8 cellular contexts compared by ENCODE assay signal in genomic region chr4:87848622-87849351, GRCh38. TPM values are rescaled to one million over a fixed set of nuclear protein-coding genes. Genes with fewer than 3 reads are reported as not detected.
DNase-seq lines count a peak whose midpoint lies in the region; ATAC-seq and TF ChIP-seq lines count a peak whose summit lies in the region.

No MANE protein-coding gene starts in this region.

- BruUV-seq in PC-9 (replicated peaks; lab: Mats Ljungman, UMichigan) = no TSS peak

- H3K27ac ChIP-seq in PC-9 (no peak overlapping the region), ascending aorta (peak overlapping the region; percentile 14 to 59)

- peaks cover 6% of the 10 kb centered on the region for H3K4me1 ChIP-seq in PC-9 (replicated peaks; ENCODE audit: insufficient read depth)
- H3K4me1 ChIP-seq in ascending aorta = peaks cover 0 to 6% of the 10 kb centered on the region in 2 donors

- POLR2A ChIA-PET in PC-9 (lab: Charles Lee; ENCODE audit: unreplicated experiment) = no interaction called here

- CTCF ChIA-PET in PC-9 (lab: Charles Lee) = interaction anchor here (0.7 to 1.2 kb wide), 5 partner anchors 57 to 352 kb away, joined by 3 to 6 read pairs (median 4); no protein-coding TSS in a partner anchor

- TF ChIP-seq CTCF in PC-9 (conservative IDR thresholded peaks at IDR 0.05) = peak; percentile 65; the same call in 1 of the 2 replicates
- TF ChIP-seq CTCF in ascending aorta (IDR thresholded peaks at IDR 0.05) = peak; percentile 61 to 68 (median 63)

- H3K9me3 ChIP-seq in PC-9 (ENCODE audit: insufficient read depth, low read depth) (no peaks in the 10 kb centered on the region), ascending aorta (no peaks in the 10 kb centered on the region)

- no peaks in the 10 kb centered on the region for H4K20me1 ChIP-seq in PC-9 (ENCODE audit: insufficient read depth)

- no peaks in the 10 kb centered on the region for H3K79me2 ChIP-seq in PC-9 (ENCODE audit: low read depth)

- H3K4me2 ChIP-seq in PC-9 = peak overlapping the region; percentile 73

- H3K27me3 ChIP-seq in PC-9 (ENCODE audit: insufficient read depth, low read depth) (no peaks in the 10 kb centered on the region), ascending aorta (no peaks in the 10 kb centered on the region)

- ATAC-seq in GM19468 (IDR thresholded peaks at IDR 0.05; ENCODE audit: extremely low read depth, unreplicated experiment) = peak; percentile 53

- H3F3A ChIP-seq in PC-9 (ENCODE audit: insufficient read depth, low read depth) = no peaks in the 10 kb centered on the region

- H2AFZ ChIP-seq in PC-9 = peak overlapping the region; percentile 69; the same call in 1 of the 2 replicates

- peak overlapping the region; percentile 37; the same call in 1 of the 2 replicates for H3K4me3 ChIP-seq in PC-9
- H3K4me3 ChIP-seq in ascending aorta = peak overlapping the region; percentile 41 to 60

- H3K36me3 ChIP-seq in PC-9 (ENCODE audit: low read depth) (no peaks in the 10 kb centered on the region), ascending aorta (no peaks in the 10 kb centered on the region)

- DNase-seq in DMS53 treated with DMSO at 0.1 percent for 48 hours (lab: John Stamatoyannopoulos, UW; ENCODE audit: unreplicated experiment) (peak; percentile 27), HT1080 (ENCODE audit: low read depth) (peak; percentile 63), PC-9 (peak; percentile 12 to 42), ascending aorta (ENCODE audit: low spot score in 2 of 2) (peak in 1 of 2 donors; percentile 80), hippocampal formation (lab: John Stamatoyannopoulos, UW) (peak; percentile 39 to 89), renal cortical epithelial cell (ENCODE audit: low read depth) (peak; percentile 68), occipital lobe (lab: John Stamatoyannopoulos, UW) (no peak)

- no peaks in the 10 kb centered on the region for H3K9me2 ChIP-seq in PC-9 (ENCODE audit: insufficient read depth)

- intact Hi-C loops in PC-9 (cut with micrococcal nuclease; ENCODE audit: unreplicated experiment) = loop anchor here (2.0 to 10.0 kb wide), 4 partner anchors 474 to 944 kb away; no protein-coding TSS in a partner anchor
- intact Hi-C loops in ascending aorta (cut with DNase I) = loop anchor here (1.0 kb wide), 1 partner anchor 473 kb away; no protein-coding TSS in a partner anchor

RNA-seq across cellular contexts. Expression of gene MEPE, which starts 16.0 kb away (rescaled TPM):
- total RNA-seq in HT1080 (2014; rRNA removed; shearing (Covaris generic)) = not detected in 2 replicates
- not detected in 2 replicates for polyA plus RNA-seq in HT1080 (2015; cell fraction: cytosol; rRNA removed)
- polyA plus RNA-seq in HT1080 (2015; cell fraction: nucleus; rRNA removed) = not detected in 2 replicates
- total RNA-seq in PC-9 (2021) (not detected in 2 replicates), ascending aorta (not detected), renal cortical epithelial cell (not detected in 2 replicates), occipital lobe (0.16 TPM)

RNA-seq across cellular contexts. Expression of gene IBSP, which starts 49.4 kb away (rescaled TPM):
- not detected in 2 replicates for total RNA-seq in HT1080 (2014; rRNA removed; shearing (Covaris generic))
- polyA plus RNA-seq in HT1080 (2015; cell fraction: cytosol; rRNA removed) = not detected in 2 replicates
- not detected in 2 replicates for polyA plus RNA-seq in HT1080 (2015; cell fraction: nucleus; rRNA removed)
- total RNA-seq in PC-9 (2021) (not detected in 2 replicates), ascending aorta (not detected), renal cortical epithelial cell (not detected in 2 replicates), occipital lobe (not detected)
